1 cellular context compared by ENCODE assay signal in genomic region chr6:150527100-150527499, GRCh38.
TF ChIP-seq lines count a peak whose summit lies in the region.

No MANE protein-coding gene starts in this region.

TF ChIP-seq in GM23338, 12 proteins besides CTCF, POLR2A, EP300 and RAD21 (continued from another document):
- TF ChIP-seq ZNF462 (CRISPR knock-in tag; IDR thresholded peaks at IDR 0.05), result no peak
- no peak for TF ChIP-seq ZNF114 (CRISPR knock-in tag; IDR thresholded peaks at IDR 0.05)
